In the genomic region with DNA sequence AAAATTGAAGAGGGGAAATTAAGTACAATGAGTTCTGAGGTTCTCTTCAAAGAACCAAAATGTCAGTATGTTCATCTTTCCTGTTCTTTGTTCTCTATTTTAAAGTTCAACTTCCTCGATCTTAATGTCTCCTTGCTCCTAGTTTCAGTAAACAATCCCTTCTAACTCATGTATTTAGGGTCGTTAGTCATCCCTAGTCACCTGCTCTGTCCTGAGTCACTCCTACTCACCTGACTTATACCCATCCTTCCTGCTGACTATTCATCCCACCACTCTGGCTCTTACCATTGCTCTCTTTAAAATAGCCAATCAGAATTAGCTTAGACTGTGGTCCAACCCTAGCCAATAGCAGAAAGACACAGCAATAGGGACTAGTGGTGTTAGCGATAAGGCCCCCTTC, we compare ENCODE assay signal across 23 cellular contexts. TPM values are rescaled to one million over a fixed set of nuclear protein-coding genes. Genes with fewer than 3 reads are reported as not detected.
"Had no signal": no experiment of that assay in that cellular context is flagged by ENCODE, and none has a peak within 500 bp of the region (broad histone marks: within the 10 kb centered on the region; RNA-seq: fewer than 3 reads in every experiment).

No MANE protein-coding gene starts in this region.

- H3K4me3 Mint-ChIP-seq: activated CD8-positive, alpha-beta T cell treated with anti-CD3 and anti-CD28 coated beads for 36 hours; activated naive CD8-positive, alpha-beta T cell treated with anti-CD3 and anti-CD28 coated beads, Interleukin-2, amount 10 ng/mL, durations not matched to agents 7 days and 5 days; activated T-cell treated with anti-CD3 and anti-CD28 coated beads, Interleukin-2, amount 50 U/mL, for 4 hours; brain; effector memory CD8-positive, alpha-beta T cell; natural killer cell; stimulated activated naive CD8-positive, alpha-beta T cell treated with anti-CD3 and anti-CD28 coated beads, Interleukin-15, Interleukin-2, amounts not matched to agents 100 ng/mL and 50 ng/mL, for 24 hours; T-helper 2 cell treated with Interferon-gamma antibody and Interleukin-4, amounts not matched to agents 5 μg/mL and 100 μg/mL, for 36 hours had no signal

- DNase-seq: activated CD4-positive, alpha-beta T cell treated with anti-CD3 and anti-CD28 coated beads for 48 hours; activated CD8-positive, alpha-beta T cell treated with anti-CD3 and anti-CD28 coated beads for 36 hours; activated naive CD8-positive, alpha-beta T cell treated with anti-CD3 and anti-CD28 coated beads, Interleukin-2, amount 10 ng/mL, durations not matched to agents 7 days and 5 days; activated T-cell treated with anti-CD3 and anti-CD28 coated beads, Interleukin-2, amount 50 U/mL, for 4 hours; cortex of kidney; effector memory CD8-positive, alpha-beta T cell; esophagus squamous epithelium; gastrocnemius medialis; glutamatergic neuron; left ventricle myocardium inferior; mesendoderm; natural killer cell; stimulated activated CD4-positive, alpha-beta T cell treated with anti-CD3 and anti-CD28 coated beads, Interleukin-15, amount 100 ng/mL, for 24 hours; T-helper 1 cell; upper lobe of left lung had no signal

- H3K27ac Mint-ChIP-seq: activated CD8-positive, alpha-beta T cell treated with anti-CD3 and anti-CD28 coated beads for 36 hours; activated naive CD8-positive, alpha-beta T cell treated with anti-CD3 and anti-CD28 coated beads, Interleukin-2, amount 10 ng/mL, durations not matched to agents 7 days and 5 days; activated T-helper 2 cell treated with anti-CD3 and anti-CD28 coated beads, Interferon-gamma antibody, Interleukin-2, Interleukin-4, amounts not matched to agents 10 μg/mL and 5 μg/mL and 100 μg/mL, durations not matched to agents 14 hours and 24 hours and 36 hours; brain; effector memory CD8-positive, alpha-beta T cell; natural killer cell; stimulated activated naive CD8-positive, alpha-beta T cell treated with anti-CD3 and anti-CD28 coated beads, Interleukin-15, Interleukin-2, amounts not matched to agents 100 ng/mL and 50 ng/mL, for 24 hours; T-helper 2 cell treated with Interferon-gamma antibody and Interleukin-4, amounts not matched to agents 5 μg/mL and 100 μg/mL, for 36 hours had no signal

- H3K4me1 Mint-ChIP-seq: brain, natural killer cell had no signal

- H3K27ac ChIP-seq: ascending aorta, cardiac muscle cell, gastrocnemius medialis, left ventricle myocardium inferior, right atrium auricular region, thoracic aorta, upper lobe of left lung had no signal

- ATAC-seq: activated CD8-positive, alpha-beta T cell treated with anti-CD3 and anti-CD28 coated beads for 36 hours; activated T-cell treated with anti-CD3 and anti-CD28 coated beads, Interleukin-2, amount 50 U/mL, for 4 hours; effector memory CD8-positive, alpha-beta T cell; gastrocnemius medialis; natural killer cell had no signal

- H3K27me3 Mint-ChIP-seq: activated CD8-positive, alpha-beta T cell treated with anti-CD3 and anti-CD28 coated beads for 36 hours; activated naive CD8-positive, alpha-beta T cell treated with anti-CD3 and anti-CD28 coated beads, Interleukin-2, amount 10 ng/mL, durations not matched to agents 7 days and 5 days; brain; effector memory CD8-positive, alpha-beta T cell; stimulated activated naive CD8-positive, alpha-beta T cell treated with anti-CD3 and anti-CD28 coated beads, Interleukin-15, Interleukin-2, amounts not matched to agents 100 ng/mL and 50 ng/mL, for 24 hours had no signal

RNA-seq across cellular contexts. Expression of gene ZNF90, which starts 24.3 kb away (rescaled TPM):
- total RNA-seq: ascending aorta had no signal
